ENCODE assay signal across 8 cellular contexts in genomic region chr19:58361900-58362271, GRCh38. TPM values are rescaled to one million over a fixed set of nuclear protein-coding genes. Genes with fewer than 3 reads are reported as not detected.
DNase-seq lines count a peak whose midpoint lies in the region; ATAC-seq, FAIRE-seq and TF ChIP-seq lines count a peak whose summit lies in the region.

No MANE protein-coding gene starts in this region.

- H3K9me3 Mint-ChIP-seq in activated CD4-positive, alpha-beta T cell treated with anti-CD3 and anti-CD28 coated beads for 36 hours (ENCODE audit: low read depth): no peaks in the 10 kb centered on the region
- H3K9me3 Mint-ChIP-seq in astrocyte (ENCODE audit: unreplicated experiment): no peaks in the 10 kb centered on the region

- no peak for FAIRE-seq in astrocyte (lab: Jason Lieb, UNC)

- peak overlapping the region; percentile 99 for H3K4me2 ChIP-seq in astrocyte (ENCODE audit: low read length)

- intact Hi-C loops in activated CD4-positive, alpha-beta T cell treated with anti-CD3 and anti-CD28 coated beads for 36 hours (cut with DNase I, micrococcal nuclease): loop anchor here (1.0 to 2.0 kb wide), 16 partner anchors 15 to 157 kb away; partner anchors contain the start of genes ERVK3-1 (in 1 of the 2), ZBTB45 (in 1 of the 2), ZNF132 (in 1 of the 2) and ZNF324B (in 1 of the 2)

- H3K9me3 ChIP-seq in Peyer's patch (no peaks in the 10 kb centered on the region), astrocyte (ENCODE audit: insufficient read depth, low read depth, low read length) (peaks cover 5% of the 10 kb centered on the region)

- peak overlapping the region; percentile 86 for H3K4me3 Mint-ChIP-seq in activated CD4-positive, alpha-beta T cell treated with anti-CD3 and anti-CD28 coated beads for 36 hours
- H3K4me3 Mint-ChIP-seq in astrocyte (ENCODE audit: unreplicated experiment): peak overlapping the region; percentile 88

- peaks cover 3% of the 10 kb centered on the region for H3K36me3 Mint-ChIP-seq in activated CD4-positive, alpha-beta T cell treated with anti-CD3 and anti-CD28 coated beads for 36 hours (ENCODE audit: low read depth)
- peaks cover 5% of the 10 kb centered on the region for H3K36me3 Mint-ChIP-seq in astrocyte (ENCODE audit: low read depth, unreplicated experiment)

- H3K36me3 ChIP-seq in Peyer's patch (no peaks in the 10 kb centered on the region), astrocyte (ENCODE audit: insufficient read depth, low read length) (no peaks in the 10 kb centered on the region)

- H3K4me3 ChIP-seq in Peyer's patch (peak overlapping the region; percentile 58 to 81 (median 72)), astrocyte (ENCODE audit: insufficient read depth, low read depth, low read length) (peak overlapping the region; percentile 71)

- peaks cover 9% of the 10 kb centered on the region for H3K4me1 Mint-ChIP-seq in activated CD4-positive, alpha-beta T cell treated with anti-CD3 and anti-CD28 coated beads for 36 hours
- peaks cover 4% of the 10 kb centered on the region for H3K4me1 Mint-ChIP-seq in astrocyte (ENCODE audit: low read depth, unreplicated experiment)

- H3K27ac ChIP-seq in Peyer's patch: peak overlapping the region; percentile 80 to 93 (median 89)
- H3K27ac ChIP-seq in astrocyte (ENCODE audit: low read depth, low read length): peak overlapping the region; percentile 85

- H3K27me3 Mint-ChIP-seq in activated CD4-positive, alpha-beta T cell treated with anti-CD3 and anti-CD28 coated beads for 36 hours: no peaks in the 10 kb centered on the region
- H3K27me3 Mint-ChIP-seq in astrocyte (ENCODE audit: low read depth, unreplicated experiment): no peaks in the 10 kb centered on the region

- peak; percentile 70 for DNase-seq in activated CD4-positive, alpha-beta T cell treated with anti-CD3 and anti-CD28 coated beads for 36 hours
- DNase-seq in activated CD4-positive, alpha-beta T cell treated with anti-CD3 and anti-CD28 coated beads for 1 hour: no peak
- DNase-seq in Peyer's patch (peak in 2 of 3 donors; percentile 30 to 65), astrocyte (ENCODE audit: low read depth) (peak; percentile 47), iPS-NIHi7 (ENCODE audit: extremely low spot score) (peak; percentile 56), kidney glomerular epithelial cell (lab: John Stamatoyannopoulos, UW) (no peak)
- DNase-seq in stimulated activated CD4-positive, alpha-beta T cell treated with anti-CD3 and anti-CD28 coated beads, Interleukin-1b, Interleukin-23, amount 100 ng/mL, for 4 hours (ENCODE audit: low read depth in 2 of 2): peak; percentile 18 to 44

- no peaks in the 10 kb centered on the region for H3K27me3 ChIP-seq in Peyer's patch
- no peaks in the 10 kb centered on the region for H3K27me3 ChIP-seq in astrocyte (ENCODE audit: insufficient read depth, low read length)

- H3K9ac ChIP-seq in astrocyte (ENCODE audit: low read length): peak overlapping the region; percentile 89

- no peaks in the 10 kb centered on the region for H3K79me2 ChIP-seq in astrocyte (ENCODE audit: insufficient read depth, low read length)

- H4K20me1 ChIP-seq in astrocyte (ENCODE audit: insufficient read depth, low read length): no peaks in the 10 kb centered on the region

- peak overlapping the region; percentile 97 for H2AFZ ChIP-seq in astrocyte (ENCODE audit: low read depth, low read length)

- H3K4me1 ChIP-seq in Peyer's patch (peaks cover 0 to 10% (median 6%) of the 10 kb centered on the region in 4 donors), astrocyte (ENCODE audit: insufficient read depth, low read length) (peaks cover 4% of the 10 kb centered on the region)

- TF ChIP-seq CTCF in Peyer's patch (IDR thresholded peaks at IDR 0.05) (peak in 1 of 6 experiments; percentile 8), astrocyte (IDR thresholded peaks at IDR 0.05; ENCODE audit: insufficient read depth, low read depth, low read length) (no peak)

- ATAC-seq in activated CD4-positive, alpha-beta T cell treated with anti-CD3 and anti-CD28 coated beads for 36 hours: peak; percentile 17
- peak; percentile 12 for ATAC-seq in HG03135 (IDR thresholded peaks at IDR 0.05; ENCODE audit: unreplicated experiment)

- peak overlapping the region; percentile 93 for H3K27ac Mint-ChIP-seq in activated CD4-positive, alpha-beta T cell treated with anti-CD3 and anti-CD28 coated beads for 36 hours
- peak overlapping the region; percentile 90 for H3K27ac Mint-ChIP-seq in astrocyte (ENCODE audit: unreplicated experiment)

- POLR2A ChIA-PET in activated CD4-positive, alpha-beta T cell treated with anti-CD3 and anti-CD28 coated beads for 36 hours (lab: Charles Lee): interaction anchor here (1.3 kb wide), 1 partner anchor 24 kb away, joined by 3 read pairs; no protein-coding TSS in a partner anchor

- CTCF ChIA-PET in activated CD4-positive, alpha-beta T cell treated with anti-CD3 and anti-CD28 coated beads for 36 hours (lab: Charles Lee): interaction anchor here (1.2 to 2.1 kb wide), 2 partner anchors 14 to 47 kb away, joined by 4 to 15 read pairs; partner anchors contain the start of gene ZNF584

- TF ChIP-seq POLR2A in Peyer's patch (IDR thresholded peaks at IDR 0.05): no peak

RNA-seq across cellular contexts. Expression of gene ZNF497, which starts 0.7 kb away (rescaled TPM):
- total RNA-seq in activated CD4-positive, alpha-beta T cell treated with anti-CD3 and anti-CD28 coated beads for 36 hours: 1 to 10 TPM; 1.1 to 1.5 TPM
- 1 to 10 TPM in 2 of 4 donors, under 1 TPM in 1, not detected in 1; 0.70 to 4.4 (median 2.1) TPM for total RNA-seq in Peyer's patch
- 0.43 and 0.55 TPM in 2 replicates for total RNA-seq in astrocyte

RNA-seq across cellular contexts. Expression of gene A1BG, which starts 8.6 kb away (rescaled TPM):
- total RNA-seq in activated CD4-positive, alpha-beta T cell treated with anti-CD3 and anti-CD28 coated beads for 36 hours: 1 to 10 TPM; 2.9 to 4.7 TPM
- total RNA-seq in Peyer's patch (10 to 100 TPM in 1 of 4 donors, 1 to 10 TPM in 2, not detected in 1; 5.4 to 26.4 (median 8.3) TPM), astrocyte (32.3 and 35.9 TPM in 2 replicates)

RNA-seq across cellular contexts. Expression of gene ZNF837, which starts 18.9 kb away (rescaled TPM):
- 1 to 10 TPM; 2.0 to 2.5 TPM for total RNA-seq in activated CD4-positive, alpha-beta T cell treated with anti-CD3 and anti-CD28 coated beads for 36 hours
- total RNA-seq in Peyer's patch (10 to 100 TPM in 1 of 4 donors, 1 to 10 TPM in 3; 3.3 to 10.9 (median 7.7) TPM), astrocyte (2.4 and 2.9 TPM in 2 replicates)

RNA-seq across cellular contexts. Expression of gene RPS5, which starts 25.2 kb away (rescaled TPM):
- 1,000 to 10,000 TPM; 1,234 to 1,535 TPM for total RNA-seq in activated CD4-positive, alpha-beta T cell treated with anti-CD3 and anti-CD28 coated beads for 36 hours
- total RNA-seq in Peyer's patch: 1,000 to 10,000 TPM in 1 of 4 donors, 100 to 1,000 TPM in 3; 428 to 1,258 (median 517) TPM
- total RNA-seq in astrocyte: 793 and 891 TPM in 2 replicates

RNA-seq across cellular contexts. Expression of gene RNF225, which starts 33.6 kb away (rescaled TPM):
- total RNA-seq in activated CD4-positive, alpha-beta T cell treated with anti-CD3 and anti-CD28 coated beads for 36 hours: under 1 TPM; 0.25 to 0.56 TPM
- total RNA-seq in Peyer's patch (not detected), astrocyte (0.36 and 0.41 TPM in 2 replicates)

Comparison
In these comparisons a context has a peak if more than half of its experiments do, and no peak if none do; other contexts are left out.
1. DNase-seq: peak in activated CD4-positive, alpha-beta T cell treated with anti-CD3 and anti-CD28 coated beads for 36 hours (single experiment), Peyer's patch (2 of 3), astrocyte (single experiment), iPS-NIHi7 (single experiment) and stimulated activated CD4-positive, alpha-beta T cell treated with anti-CD3 and anti-CD28 coated beads, Interleukin-1b, Interleukin-23, amount 100 ng/mL, for 4 hours (2 of 2); none in activated CD4-positive, alpha-beta T cell treated with anti-CD3 and anti-CD28 coated beads for 1 hour (single experiment) and kidney glomerular epithelial cell (single experiment).